In genomic region chr7:41459623-41460256, GRCh38 we compare ENCODE assay signal across 18 cellular contexts.
DNase-seq lines count a peak whose midpoint lies in the region; ATAC-seq and TF ChIP-seq lines count a peak whose summit lies in the region.
"Had no signal": no experiment of that assay in that cellular context is flagged by ENCODE, and none has a peak within 500 bp of the region (broad histone marks: within the 10 kb centered on the region; RNA-seq: fewer than 3 reads in every experiment).

No MANE protein-coding gene starts in this region.

- H3K4me3 Mint-ChIP-seq in H9 = no peak overlapping the region
- H3K4me3 Mint-ChIP-seq: activated CD4-positive, alpha-beta T cell treated with anti-CD3 and anti-CD28 coated beads, Interleukin-2, amount 10 ng/mL, durations not matched to agents 7 days and 5 days; mesothelial cell of epicardium had no signal

- H3K23ac ChIP-seq in H9 (ENCODE audit: insufficient read length, low read depth, low read length) = no peak overlapping the region
- H3K23ac ChIP-seq in trophoblast cell (ENCODE audit: low read length) = no peak overlapping the region

- H2BK20ac ChIP-seq in H9 (ENCODE audit: low read depth, low read length, poor library complexity, severe bottlenecking) = no peak overlapping the region

- H3K27ac ChIP-seq in H9 (ENCODE audit: insufficient read length, low read depth, low read length) = no peak overlapping the region
- no peak overlapping the region for H3K27ac ChIP-seq in trophoblast cell (ENCODE audit: low read depth, low read length)
- H3K27ac ChIP-seq: coronary artery, SJSA1, thoracic aorta had no signal

- H3K9me3 ChIP-seq in H9 (ENCODE audit: control insufficient read depth, low read depth, low read length) (no peaks in the 10 kb centered on the region), trophoblast cell (ENCODE audit: insufficient read depth, low read depth, low read length) (no peaks in the 10 kb centered on the region)
- H3K9me3 ChIP-seq: SJSA1, thoracic aorta had no signal

- H3K23me2 ChIP-seq in H9 (ENCODE audit: insufficient read length, low read depth, low read length, poor library complexity, severe bottlenecking) = no peaks in the 10 kb centered on the region

- H3K27ac Mint-ChIP-seq in H9 = no peak overlapping the region
- H3K27ac Mint-ChIP-seq: activated CD4-positive, alpha-beta T cell treated with anti-CD3 and anti-CD28 coated beads, Interleukin-2, amount 10 ng/mL, durations not matched to agents 7 days and 5 days; mesothelial cell of epicardium had no signal

- no peaks in the 10 kb centered on the region for H3K36me3 Mint-ChIP-seq in H9 (ENCODE audit: insufficient read depth in 1 of 3, low read depth in 3 of 3)
- H3K36me3 Mint-ChIP-seq: mesothelial cell of epicardium had no signal

- H2AFZ ChIP-seq in H9 (ENCODE audit: low read length) = no peak overlapping the region
- H2AFZ ChIP-seq in trophoblast cell (ENCODE audit: insufficient read depth, low read length, poor library complexity) = no peak overlapping the region

- H3K27me3 Mint-ChIP-seq in H9 (ENCODE audit: low read depth) = no peaks in the 10 kb centered on the region
- H3K27me3 Mint-ChIP-seq: activated CD4-positive, alpha-beta T cell treated with anti-CD3 and anti-CD28 coated beads, Interleukin-2, amount 10 ng/mL, durations not matched to agents 7 days and 5 days had no signal

- no peaks in the 10 kb centered on the region; a peak in 1 of 5 replicates for H3K9me3 Mint-ChIP-seq in H9
- H3K9me3 Mint-ChIP-seq: activated CD4-positive, alpha-beta T cell treated with anti-CD3 and anti-CD28 coated beads, Interleukin-2, amount 10 ng/mL, durations not matched to agents 7 days and 5 days had no signal

- no peak overlapping the region for H2BK15ac ChIP-seq in H9 (ENCODE audit: low read depth, low read length)

- ATAC-seq in GM18868 (IDR thresholded peaks at IDR 0.05; ENCODE audit: unreplicated experiment) = no peak
- ATAC-seq in HG03095 (IDR thresholded peaks at IDR 0.05; ENCODE audit: unreplicated experiment) = no peak

- H2BK5ac ChIP-seq in H9 (ENCODE audit: insufficient read length, low read length) (no peak overlapping the region), trophoblast cell (ENCODE audit: low read depth, low read length, poor library complexity) (no peak overlapping the region)

- no peak overlapping the region for H3T11ph ChIP-seq in H9 (ENCODE audit: low read length)

- H4K12ac ChIP-seq in trophoblast cell (ENCODE audit: low read depth, low read length) = peak overlapping the region; percentile 7

- H3K4me2 ChIP-seq in H9 (ENCODE audit: insufficient read depth, insufficient read length, low read length) (no peak overlapping the region), trophoblast cell (ENCODE audit: low read length) (no peak overlapping the region)

- no peak overlapping the region for H2BK12ac ChIP-seq in H9 (ENCODE audit: insufficient read length, low read depth, low read length)
- no peak overlapping the region for H2BK12ac ChIP-seq in trophoblast cell (ENCODE audit: low read length)

- H3K4me1 ChIP-seq in H9 (ENCODE audit: insufficient read depth, low read length) (no peaks in the 10 kb centered on the region), trophoblast cell (ENCODE audit: control insufficient read depth in 1 of 2, insufficient read depth in 2 of 2, low read length in 2 of 2) (peaks cover 5 to 6% of the 10 kb centered on the region in 2 experiments)
- H3K4me1 ChIP-seq: SJSA1 had no signal

- H3K4me3 ChIP-seq in fibroblast of villous mesenchyme (ENCODE audit: low read depth, low read length) (no peak overlapping the region), trophoblast cell (ENCODE audit: low read depth, low read length) (no peak overlapping the region)
- H3K4me3 ChIP-seq: coronary artery, SJSA1, thoracic aorta had no signal

- TF ChIP-seq CTCF in H9 (conservative IDR thresholded peaks at IDR 0.05) (no peak), fibroblast of villous mesenchyme (IDR thresholded peaks at IDR 0.05; ENCODE audit: insufficient read depth, low read depth, low read length) (no peak)

- H2AK5ac ChIP-seq in H9 (ENCODE audit: insufficient read length, low read length) = no peak overlapping the region
- no peak overlapping the region for H2AK5ac ChIP-seq in trophoblast cell (ENCODE audit: low read length)

- H3K56ac ChIP-seq in H9 (ENCODE audit: insufficient read length, low read depth, low read length) = no peak overlapping the region

- H3K4ac ChIP-seq in H9 (ENCODE audit: low read depth, low read length) = no peak overlapping the region
- H3K4ac ChIP-seq in trophoblast cell (ENCODE audit: low read depth, low read length) = no peak overlapping the region

- H3K9ac ChIP-seq in H9 (ENCODE audit: extremely low read depth, insufficient read length, low read length) (no peak overlapping the region), trophoblast cell (ENCODE audit: low read length) (no peak overlapping the region)

- H3K79me1 ChIP-seq in H9 (ENCODE audit: insufficient read depth, low read depth, low read length, poor library complexity, severe bottlenecking) = no peaks in the 10 kb centered on the region
- H3K79me1 ChIP-seq in trophoblast cell (ENCODE audit: low read length) = peaks cover 2% of the 10 kb centered on the region

- H4K91ac ChIP-seq in H9 (ENCODE audit: insufficient read length, low read depth, low read length) (no peak overlapping the region), trophoblast cell (ENCODE audit: low read depth, low read length) (peak overlapping the region; percentile 55)

- peak overlapping the region; percentile 4 for H3K18ac ChIP-seq in H9 (ENCODE audit: insufficient read length, low read depth, low read length)
- H3K18ac ChIP-seq in trophoblast cell (ENCODE audit: low read length) = peak overlapping the region; percentile 29

- H4K8ac ChIP-seq in H9 (replicated peaks; ENCODE audit: insufficient read length, low read depth, low read length) (no peak overlapping the region), trophoblast cell (ENCODE audit: low read depth, low read length) (peak overlapping the region; percentile 54)

- H3K79me2 ChIP-seq in H9 (ENCODE audit: insufficient read depth, low read length) = peaks cover 2% of the 10 kb centered on the region; the same call in 1 of the 2 replicates
- H3K79me2 ChIP-seq in trophoblast cell (ENCODE audit: control insufficient read depth, insufficient read depth, low read length, poor library complexity) = no peaks in the 10 kb centered on the region

- H3K14ac ChIP-seq in H9 (ENCODE audit: insufficient read depth, low read length) (no peak overlapping the region; the same call in 1 of the 2 replicates), trophoblast cell (ENCODE audit: low read length) (peak overlapping the region; percentile 28)

- no peaks in the 10 kb centered on the region for H4K20me1 ChIP-seq in H9 (ENCODE audit: control insufficient read depth, insufficient read depth, insufficient read length)

- H3K27me3 ChIP-seq in H9 (ENCODE audit: insufficient read depth, low read length) (no peaks in the 10 kb centered on the region), trophoblast cell (ENCODE audit: insufficient read depth, low read length) (no peaks in the 10 kb centered on the region)
- H3K27me3 ChIP-seq: SJSA1 had no signal

- no CpG with 5 or more reads among the region's 8 CpGs for WGBS in H9 (ENCODE audit: extremely low coverage, insufficient read length, low lambda C conversion rate)
- WGBS in trophoblast cell (ENCODE audit: extremely low coverage, insufficient coverage, insufficient read length) = no CpG with 5 or more reads among the region's 8 CpGs

- H2BK120ac ChIP-seq in H9 (ENCODE audit: low read depth, low read length, poor library complexity, severe bottlenecking) (no peak overlapping the region), trophoblast cell (ENCODE audit: insufficient read depth, low read length, poor library complexity) (peak overlapping the region; percentile 25)

- no peak for DNase-seq in H9
- peak; percentile 49 to 60 for DNase-seq in NOMO-1 (lab: John Stamatoyannopoulos, UW; ENCODE audit: unreplicated experiment in 2 of 2)
- peak; percentile 17 for DNase-seq in fibroblast of villous mesenchyme (ENCODE audit: low read depth)
- DNase-seq in trophoblast cell = peak in 1 of 2 donors; percentile 5
- DNase-seq in HT-29 (ENCODE audit: low spot score) = no peak
- no peak for DNase-seq in activated CD8-positive, alpha-beta memory T cell treated with anti-CD3 and anti-CD28 coated beads, Interleukin-2, amount 50 U/mL, for 48 hours
- DNase-seq: activated CD4-positive, alpha-beta T cell treated with anti-CD3 and anti-CD28 coated beads, Interleukin-2, amount 10 ng/mL, durations not matched to agents 7 days and 5 days; activated naive CD4-positive, alpha-beta T cell treated with Interleukin-2 at 50 U/mL for 16 hours; KG1; NCI-H1436 treated with DMSO at 0.1 percent for 48 hours; NCI-H345; stimulated activated CD4-positive, alpha-beta T cell treated with anti-CD3 and anti-CD28 coated beads, Interleukin-4, amount 100 ng/mL, for 4 hours had no signal

- no peaks in the 10 kb centered on the region for H3K4me1 Mint-ChIP-seq in H9
- H3K4me1 Mint-ChIP-seq: activated CD4-positive, alpha-beta T cell treated with anti-CD3 and anti-CD28 coated beads, Interleukin-2, amount 10 ng/mL, durations not matched to agents 7 days and 5 days; mesothelial cell of epicardium had no signal

- no peak overlapping the region for H4K5ac ChIP-seq in H9 (ENCODE audit: insufficient read length, low read depth, low read length)

- H3K36me3 ChIP-seq in trophoblast cell (ENCODE audit: control insufficient read depth in 1 of 2, insufficient read depth in 2 of 2, low read length in 2 of 2) = no peaks in the 10 kb centered on the region
- H3K36me3 ChIP-seq: SJSA1, thoracic aorta had no signal

Comparison
In these comparisons a context has a peak if more than half of its experiments do, and no peak if none do; other contexts are left out.
1. DNase-seq: peak in NOMO-1 (2 of 2) and fibroblast of villous mesenchyme (single experiment); none in H9 (single experiment), HT-29 (single experiment) and activated CD8-positive, alpha-beta memory T cell treated with anti-CD3 and anti-CD28 coated beads, Interleukin-2, amount 50 U/mL, for 48 hours (single experiment).